Comparison of ENCODE assay signal across 15 cellular contexts in the genomic region with DNA sequence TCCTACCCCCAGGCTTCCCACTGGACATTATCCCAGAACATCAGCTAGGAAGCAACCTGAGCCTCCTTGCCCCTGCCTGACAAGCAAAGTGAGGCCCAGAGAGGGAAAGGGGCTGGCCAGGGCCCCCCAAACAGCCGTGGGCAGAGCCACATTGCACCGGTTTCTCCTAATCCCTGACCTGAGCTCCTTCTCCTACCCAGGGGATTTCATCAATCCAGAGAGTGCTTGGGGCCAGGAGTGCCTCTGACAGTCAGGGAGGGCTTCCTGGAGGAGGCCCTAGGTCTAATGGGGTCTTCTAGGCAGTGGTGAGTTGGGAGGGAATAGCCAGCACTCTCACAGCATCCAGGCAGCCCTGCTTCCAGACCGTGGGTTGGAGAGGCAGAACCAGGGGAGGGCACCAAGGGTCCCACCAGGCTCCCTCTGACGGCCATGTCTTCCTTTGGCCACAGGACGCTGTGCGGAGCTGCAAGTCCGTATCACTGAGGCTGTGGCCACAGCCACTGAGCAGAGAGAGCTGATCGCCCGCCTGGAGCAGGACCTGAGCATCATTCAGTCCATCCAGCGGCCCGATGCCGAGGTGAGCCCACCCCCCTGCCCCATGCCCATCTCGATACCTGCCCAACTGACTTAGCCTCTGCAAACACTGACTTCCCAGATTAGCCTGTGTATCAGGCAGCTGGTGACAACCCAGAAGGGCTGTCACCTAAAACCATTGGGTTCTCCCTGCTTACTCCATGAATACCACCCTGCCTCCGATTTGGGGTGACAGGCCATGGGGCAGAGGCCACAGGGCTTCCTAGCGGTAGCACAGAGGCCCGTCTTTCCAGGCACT.
"Had no signal": no experiment of that assay in that cellular context is flagged by ENCODE, and none has a peak within 500 bp of the region (broad histone marks: within the 10 kb centered on the region; RNA-seq: fewer than 3 reads in every experiment).

No MANE protein-coding gene starts in this region.

- H3K4me3 ChIP-seq: ascending aorta, gastrocnemius medialis, mucosa of descending colon, pancreas, sigmoid colon, spleen, thoracic aorta, upper lobe of right lung had no signal

- H3K4me3 Mint-ChIP-seq: activated naive CD4-positive, alpha-beta T cell treated with anti-CD3 and anti-CD28 coated beads, Interleukin-2, amount 50 U/mL, for 24 hours; memory B cell; naive B cell; stimulated activated naive B cell treated with anti-CD40 and anti-IgM and Interleukin-4, amounts not matched to agents 10 μg/mL and 1 μg/mL and 100 μg/mL, for 72 hours; T-helper 17 cell had no signal

- H3K27me3 ChIP-seq: ascending aorta, gastrocnemius medialis, pancreas, sigmoid colon, spleen, upper lobe of right lung had no signal

- H3K4me1 Mint-ChIP-seq: activated naive CD4-positive, alpha-beta T cell treated with anti-CD3 and anti-CD28 coated beads, Interleukin-2, amount 50 U/mL, for 24 hours had no signal

- H3K27ac ChIP-seq: ascending aorta, gastrocnemius medialis, pancreas, sigmoid colon, spleen, thoracic aorta, upper lobe of right lung, VCaP had no signal

- DNase-seq: cortex of kidney; stimulated activated naive B cell treated with anti-CD40 and anti-IgM and Interleukin-4, amounts not matched to agents 10 μg/mL and 1 μg/mL and 100 μg/mL, for 72 hours had no signal

- H3K36me3 Mint-ChIP-seq: activated naive CD4-positive, alpha-beta T cell treated with anti-CD3 and anti-CD28 coated beads, Interleukin-2, amount 50 U/mL, for 24 hours; memory B cell; naive B cell; stimulated activated naive B cell treated with anti-CD40 and anti-IgM and Interleukin-4, amounts not matched to agents 10 μg/mL and 1 μg/mL and 100 μg/mL, for 72 hours had no signal

- H3K9me3 Mint-ChIP-seq: activated naive CD4-positive, alpha-beta T cell treated with anti-CD3 and anti-CD28 coated beads, Interleukin-2, amount 50 U/mL, for 24 hours; memory B cell; naive B cell; stimulated activated naive B cell treated with anti-CD40 and anti-IgM and Interleukin-4, amounts not matched to agents 10 μg/mL and 1 μg/mL and 100 μg/mL, for 72 hours had no signal

- H3K27ac Mint-ChIP-seq: activated naive CD4-positive, alpha-beta T cell treated with anti-CD3 and anti-CD28 coated beads, Interleukin-2, amount 50 U/mL, for 24 hours; memory B cell; naive B cell; stimulated activated naive B cell treated with anti-CD40 and anti-IgM and Interleukin-4, amounts not matched to agents 10 μg/mL and 1 μg/mL and 100 μg/mL, for 72 hours; T-helper 17 cell had no signal

- H3K9me3 ChIP-seq: ascending aorta, gastrocnemius medialis, mucosa of descending colon, pancreas, sigmoid colon, spleen, thoracic aorta, upper lobe of right lung had no signal

- H3K27me3 Mint-ChIP-seq: activated naive CD4-positive, alpha-beta T cell treated with anti-CD3 and anti-CD28 coated beads, Interleukin-2, amount 50 U/mL, for 24 hours; memory B cell; naive B cell; stimulated activated naive B cell treated with anti-CD40 and anti-IgM and Interleukin-4, amounts not matched to agents 10 μg/mL and 1 μg/mL and 100 μg/mL, for 72 hours; T-helper 17 cell had no signal

- H3K36me3 ChIP-seq: ascending aorta, gastrocnemius medialis, pancreas, sigmoid colon, spleen, thoracic aorta, upper lobe of right lung had no signal

- H3K4me1 ChIP-seq: ascending aorta, gastrocnemius medialis, pancreas, upper lobe of right lung had no signal
